ENCODE assay signal across 32 cellular contexts in the genomic region with DNA sequence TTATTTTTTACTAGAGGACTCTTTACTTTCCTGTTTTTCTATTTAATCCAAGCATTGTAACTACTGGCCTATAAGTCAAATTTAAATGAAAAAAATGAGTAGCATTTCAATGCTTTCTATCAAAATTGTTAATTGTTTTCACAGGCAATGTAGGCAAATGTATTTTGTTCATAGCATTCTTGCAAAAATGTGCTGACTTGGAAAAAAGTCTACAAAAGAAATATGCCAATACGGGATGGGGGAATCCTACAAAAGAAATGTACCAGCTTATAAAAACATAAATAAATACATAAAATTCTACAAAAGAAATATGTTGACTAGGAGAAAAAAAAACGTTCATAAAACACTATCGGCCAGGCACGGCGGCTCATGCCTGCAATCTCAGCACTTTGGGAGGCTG. TPM values are rescaled to one million over a fixed set of nuclear protein-coding genes. Genes with fewer than 3 reads are reported as not detected.
"Had no signal": no experiment of that assay in that cellular context is flagged by ENCODE, and none has a peak within 500 bp of the region (broad histone marks: within the 10 kb centered on the region; RNA-seq: fewer than 3 reads in every experiment).

No MANE protein-coding gene starts in this region.

- ATAC-seq: activated CD8-positive, alpha-beta memory T cell treated with anti-CD3 and anti-CD28 coated beads, Interleukin-2, amount 10 ng/mL, durations not matched to agents 7 days and 5 days; activated CD8-positive, alpha-beta T cell treated with anti-CD3 and anti-CD28 coated beads, Interleukin-2, amount 10 ng/mL, durations not matched to agents 7 days and 5 days; activated naive CD8-positive, alpha-beta T cell treated with anti-CD3 and anti-CD28 coated beads, Interleukin-2, amount 50 U/mL, for 24 hours had no signal

- FAIRE-seq: bronchial epithelial cell, TTC549 had no signal

- DNase-seq: activated B cell treated with CpG ODN at 0.5 μM for 24 hours; activated CD4-positive, alpha-beta memory T cell treated with anti-CD3 and anti-CD28 coated beads, Interleukin-2, amount 10 ng/mL, durations not matched to agents 7 days and 5 days; activated CD4-positive, alpha-beta T cell treated with anti-CD3 and anti-CD28 coated beads for 4 hours; activated CD4-positive, alpha-beta T cell treated with anti-CD3 and anti-CD28 coated beads, Interleukin-2, amount 10 ng/mL, durations not matched to agents 24 days and 14 days; activated CD4-positive, alpha-beta T cell treated with anti-CD3 and anti-CD28 coated beads, Interleukin-2, amount 50 U/mL, for 48 hours; activated CD4-positive, CD25-positive, alpha-beta regulatory T cell treated with anti-CD3 and anti-CD28 coated beads, Interleukin-2, amount 50 U/mL, for 72 hours; activated CD8-positive, alpha-beta memory T cell treated with anti-CD3 and anti-CD28 coated beads for 24 hours; activated CD8-positive, alpha-beta memory T cell treated with anti-CD3 and anti-CD28 coated beads, Interleukin-2, amount 10 ng/mL, durations not matched to agents 7 days and 5 days; activated CD8-positive, alpha-beta memory T cell treated with anti-CD3 and anti-CD28 coated beads, Interleukin-2, amount 50 U/mL, for 48 hours; activated CD8-positive, alpha-beta T cell treated with anti-CD3 and anti-CD28 coated beads, Interleukin-2, amount 10 ng/mL, durations not matched to agents 7 days and 5 days; activated effector memory CD4-positive, alpha-beta T cell treated with Interleukin-2 at 50 U/mL for 16 hours; activated gamma-delta T cell; activated naive CD4-positive, alpha-beta T cell treated with anti-CD3 and anti-CD28 coated beads, Interleukin-2, amount 10 ng/mL, durations not matched to agents 7 days and 5 days; activated naive CD4-positive, alpha-beta T cell treated with Interleukin-2 at 50 U/mL for 16 hours; activated naive CD8-positive, alpha-beta T cell treated with anti-CD3 and anti-CD28 coated beads, Interleukin-2, amount 10 ng/mL, durations not matched to agents 7 days and 5 days; activated naive CD8-positive, alpha-beta T cell treated with anti-CD3 and anti-CD28 coated beads, Interleukin-2, amount 50 U/mL, for 24 hours; activated T-cell treated with anti-CD3 and anti-CD28 coated beads, Interleukin-2, amount 50 U/mL, for 24 hours; activated T-cell treated with anti-CD3 and anti-CD28 coated beads, Interleukin-2, amount 50 U/mL, for 48 hours; amygdala; anterior cingulate cortex; caudate nucleus; cerebellar nuclear complex; T-helper 1 cell; T-helper 2 cell; T-helper 9 cell had no signal

- H3K27ac ChIP-seq: ascending aorta, cardiac muscle cell, VCaP had no signal

- H3K27me3 ChIP-seq: ascending aorta, cardiac muscle cell had no signal

- H3K4me1 ChIP-seq: ascending aorta had no signal

- H3K4me3 ChIP-seq: ascending aorta, cardiac muscle cell had no signal

- H3K9me3 ChIP-seq: ascending aorta had no signal

RNA-seq across cellular contexts. Expression of a gene that starts 14.9 kb away (rescaled TPM):
- total RNA-seq: activated B cell treated with CpG ODN at 0.5 μM for 24 hours; activated CD4-positive, alpha-beta memory T cell treated with anti-CD3 and anti-CD28 coated beads, Interleukin-2, amount 10 ng/mL, durations not matched to agents 7 days and 5 days; activated CD4-positive, alpha-beta T cell treated with anti-CD3 and anti-CD28 coated beads, Interleukin-2, amount 10 ng/mL, durations not matched to agents 24 days and 14 days; activated CD8-positive, alpha-beta memory T cell treated with anti-CD3 and anti-CD28 coated beads, Interleukin-2, amount 10 ng/mL, durations not matched to agents 7 days and 5 days; activated CD8-positive, alpha-beta T cell treated with anti-CD3 and anti-CD28 coated beads, Interleukin-2, amount 10 ng/mL, durations not matched to agents 7 days and 5 days; activated naive CD8-positive, alpha-beta T cell treated with anti-CD3 and anti-CD28 coated beads, Interleukin-2, amount 10 ng/mL, durations not matched to agents 7 days and 5 days; activated T-helper 2 cell treated with anti-CD3 and anti-CD28 coated beads, Interferon-gamma antibody, Interleukin-2, Interleukin-4, amounts not matched to agents 10 μg/mL and 5 μg/mL and 100 μg/mL, durations not matched to agents 14 hours and 24 hours and 36 hours; ascending aorta; bronchial epithelial cell; cardiac muscle cell; chondrocyte had no signal
- polyA plus RNA-seq: cardiac muscle cell had no signal
